14 cellular contexts compared by ENCODE assay signal in genomic region chr4:74621616-74622015, GRCh38.
DNase-seq lines count a peak whose midpoint lies in the region; ATAC-seq, FAIRE-seq and TF ChIP-seq lines count a peak whose summit lies in the region.
"Had no signal": no experiment of that assay in that cellular context is flagged by ENCODE, and none has a peak within 500 bp of the region (broad histone marks: within the 10 kb centered on the region; RNA-seq: fewer than 3 reads in every experiment).

No MANE protein-coding gene starts in this region.

- POLR2A ChIA-PET in A549 (lab: Yijun Ruan, JAX), result no interaction called here

- TF ChIP-seq CTCF in A549 (IDR thresholded peaks at IDR 0.05) (no peak), LNCaP clone FGC (IDR thresholded peaks at IDR 0.05; ENCODE audit: control insufficient read depth, extremely low read depth, insufficient read depth) (no peak), bronchial epithelial cell (IDR thresholded peaks at IDR 0.05; ENCODE audit: insufficient read depth, low read length, severe bottlenecking) (no peak)

- DNase-seq in A549 (ENCODE audit: low read depth in 1 of 2, low spot score in 1 of 2) (no peak), LNCaP clone FGC (ENCODE audit: low read depth) (peak; percentile 2), bronchial epithelial cell (ENCODE audit: low read depth) (peak; percentile 64), iris pigment epithelial cell (ENCODE audit: low read depth) (peak; percentile 28), NCI-H128 (lab: John Stamatoyannopoulos, UW; ENCODE audit: unreplicated experiment) (no peak)
- no peak for DNase-seq in activated naive CD8-positive, alpha-beta T cell treated with anti-CD3 and anti-CD28 coated beads for 36 hours
- DNase-seq: CD8-positive, alpha-beta memory T cell; DMS 273 treated with DMSO at 0.1 percent for 48 hours; H7; IMR-90 had no signal

- FAIRE-seq in A549 (lab: Jason Lieb, UNC), result no peak
- no peak for FAIRE-seq in bronchial epithelial cell (lab: Jason Lieb, UNC)
- FAIRE-seq: GM18507 had no signal

- H3K27ac Mint-ChIP-seq in activated naive CD8-positive, alpha-beta T cell treated with anti-CD3 and anti-CD28 coated beads for 36 hours, result no peak overlapping the region
- H3K27ac Mint-ChIP-seq: CD8-positive, alpha-beta memory T cell; GM23338 had no signal

- TF ChIP-seq RAD21 in A549 (conservative IDR thresholded peaks at IDR 0.05 in 1 of 2, IDR thresholded peaks at IDR 0.05 in 1 of 2), result no peak

- H3K9me3 ChIP-seq in A549, result 0 out of 3 replicates have a peak, but pooled peaks cover 7% of the 10 kb centered on the region

- peak overlapping the region; percentile 70 for H3K4me2 ChIP-seq in A549
- H3K4me2 ChIP-seq: GM23338 had no signal

- H3K36me3 Mint-ChIP-seq in activated naive CD8-positive, alpha-beta T cell treated with anti-CD3 and anti-CD28 coated beads for 36 hours, result no peaks in the 10 kb centered on the region
- H3K36me3 Mint-ChIP-seq: CD8-positive, alpha-beta memory T cell had no signal

- no peak for TF ChIP-seq POLR2A in A549 (IDR thresholded peaks at IDR 0.05; ENCODE audit: low read length)

- peak overlapping the region; percentile 91 to 96; a peak in 5 of 6 replicates for H3K27ac ChIP-seq in A549

- H3K4me3 Mint-ChIP-seq in activated naive CD8-positive, alpha-beta T cell treated with anti-CD3 and anti-CD28 coated beads for 36 hours, result no peak overlapping the region
- H3K4me3 Mint-ChIP-seq: CD8-positive, alpha-beta memory T cell; GM23338 had no signal

- H3K4me1 ChIP-seq in A549, result peaks cover 90% of the 10 kb centered on the region

- CTCF ChIA-PET in A549 (lab: Yijun Ruan, JAX), result interaction anchor here (1.6 to 3.4 kb wide), 4 partner anchors 49 to 301 kb away, joined by 3 to 21 read pairs (median 16); no protein-coding TSS in a partner anchor

- TF ChIP-seq EP300 in A549 (IDR thresholded peaks at IDR 0.05), result no peak

- no peaks in the 10 kb centered on the region for H3K9me3 Mint-ChIP-seq in activated naive CD8-positive, alpha-beta T cell treated with anti-CD3 and anti-CD28 coated beads for 36 hours
- H3K9me3 Mint-ChIP-seq: CD8-positive, alpha-beta memory T cell; GM23338 had no signal

- peaks cover 11% of the 10 kb centered on the region for H3K27me3 Mint-ChIP-seq in activated naive CD8-positive, alpha-beta T cell treated with anti-CD3 and anti-CD28 coated beads for 36 hours

- H3K4me3 ChIP-seq in A549, result no peak overlapping the region
- H3K4me3 ChIP-seq in LNCaP clone FGC (ENCODE audit: low read depth, low read length), result no peak overlapping the region
- no peak overlapping the region for H3K4me3 ChIP-seq in bronchial epithelial cell (ENCODE audit: low read depth, low read length)
- H3K4me3 ChIP-seq: GM12878, GM23338 had no signal

- no peaks in the 10 kb centered on the region for H3K36me3 ChIP-seq in bronchial epithelial cell (ENCODE audit: control insufficient read depth, insufficient read depth, low read length)

- no peaks in the 10 kb centered on the region for H3K27me3 ChIP-seq in bronchial epithelial cell (ENCODE audit: control insufficient read depth, insufficient read depth, low read length)

- ATAC-seq in A549 (no peak), GM21367 (IDR thresholded peaks at IDR 0.05; ENCODE audit: unreplicated experiment) (no peak)
- ATAC-seq: GM12878, GM23338 had no signal

- H3K4me1 Mint-ChIP-seq in activated naive CD8-positive, alpha-beta T cell treated with anti-CD3 and anti-CD28 coated beads for 36 hours, result peaks cover 28% of the 10 kb centered on the region
- H3K4me1 Mint-ChIP-seq: CD8-positive, alpha-beta memory T cell; GM23338 had no signal

TF ChIP-seq in A549, 52 proteins besides CTCF, POLR2A, EP300 and RAD21:
- no peak for TF ChIP-seq SMC3 (IDR thresholded peaks at IDR 0.05)
- no peak for TF ChIP-seq FOSL2 (IDR thresholded peaks at IDR 0.05)
- TF ChIP-seq FOSL2 (CRISPR knock-in tag; IDR thresholded peaks at IDR 0.05), result peak; percentile 30
- TF ChIP-seq FOSB (CRISPR knock-in tag; IDR thresholded peaks at IDR 0.05), result 0 out of 2 replicates have a peak, but pooled peaks have one; percentile 24
- TF ChIP-seq MAFK (IDR thresholded peaks at IDR 0.05; ENCODE audit: partially characterized antibody), result no peak
- no peak for TF ChIP-seq CBX2 (IDR thresholded peaks at IDR 0.05; ENCODE audit: borderline replicate concordance, low read depth)
- no peak for TF ChIP-seq PHF8 (IDR thresholded peaks at IDR 0.05; ENCODE audit: borderline replicate concordance, low read depth)
- TF ChIP-seq USF2 (IDR thresholded peaks at IDR 0.05), result no peak
- TF ChIP-seq POLR2AphosphoS2 (conservative IDR thresholded peaks at IDR 0.05; ENCODE audit: low read length), result no peak
- TF ChIP-seq HDAC2 (IDR thresholded peaks at IDR 0.05), result no peak
- no peak for TF ChIP-seq EHF (CRISPR knock-in tag; IDR thresholded peaks at IDR 0.05)
- TF ChIP-seq MAX (IDR thresholded peaks at IDR 0.05), result no peak
- TF ChIP-seq RARB (CRISPR knock-in tag; IDR thresholded peaks at IDR 0.05), result no peak
- TF ChIP-seq EHMT2 (IDR thresholded peaks at IDR 0.05; ENCODE audit: low read depth), result no peak
- no peak for TF ChIP-seq HEYL (CRISPR knock-in tag; IDR thresholded peaks at IDR 0.05)
- TF ChIP-seq JUN (IDR thresholded peaks at IDR 0.05), result no peak
- TF ChIP-seq CEBPB (IDR thresholded peaks at IDR 0.05), result peak in 1 of 2 experiments; percentile 39; a peak in 1 of 4 replicates
- TF ChIP-seq BHLHE40 (IDR thresholded peaks at IDR 0.05; ENCODE audit: low read depth, low read length), result no peak
- TF ChIP-seq GATA3 (IDR thresholded peaks at IDR 0.05; ENCODE audit: borderline replicate concordance), result peak; percentile 70; the same call in 1 of the 2 replicates
- TF ChIP-seq HOXB5 (CRISPR knock-in tag; IDR thresholded peaks at IDR 0.05), result no peak

Comparison
In these comparisons a context has a peak if more than half of its experiments do, and no peak if none do; other contexts are left out.
1. DNase-seq: peak in LNCaP clone FGC (single experiment), bronchial epithelial cell (single experiment) and iris pigment epithelial cell (single experiment); none in A549 (0 of 2), activated naive CD8-positive, alpha-beta T cell treated with anti-CD3 and anti-CD28 coated beads for 36 hours (single experiment) and NCI-H128 (single experiment).